ENCODE assay signal across 1 cellular context in the genomic region with DNA sequence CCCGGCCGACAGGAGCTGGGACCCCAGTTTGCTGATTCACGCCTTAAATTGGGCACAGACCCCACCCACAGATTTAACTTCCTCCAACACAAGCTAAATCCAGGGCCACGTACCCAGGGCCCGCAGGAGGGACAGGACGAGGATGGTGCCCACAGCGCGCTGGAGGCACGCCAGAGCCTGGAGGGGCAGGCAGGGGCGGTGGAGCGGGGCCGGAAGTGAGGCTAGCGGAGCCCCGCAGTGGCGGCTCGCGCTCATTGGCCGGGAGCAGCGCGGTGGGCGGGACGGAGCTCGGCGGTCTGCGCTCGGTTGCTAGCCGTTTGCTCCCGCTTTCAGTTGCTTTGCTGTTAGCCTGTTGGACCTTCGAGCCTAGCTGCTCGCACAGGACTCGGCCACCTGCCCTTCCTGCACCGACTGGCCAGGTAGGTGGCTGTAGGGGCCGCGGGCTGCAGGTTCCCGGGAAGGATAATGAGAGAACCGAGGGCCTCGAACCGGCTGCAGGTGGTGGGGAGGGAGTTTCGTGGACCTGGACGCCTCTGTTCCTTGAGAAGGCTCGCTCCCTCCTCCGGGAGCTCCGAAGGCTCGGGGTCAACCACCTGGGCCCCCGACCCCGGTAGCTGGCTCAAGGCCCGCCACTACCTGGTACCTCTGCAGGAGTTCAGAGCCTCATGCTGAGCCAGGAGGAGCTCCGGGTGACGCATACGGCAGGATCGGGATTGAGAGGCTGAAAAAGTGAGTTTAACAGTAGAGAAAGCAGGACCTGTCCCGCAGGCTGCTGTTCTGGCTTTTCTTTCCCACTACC.
TF ChIP-seq lines count a peak whose summit lies in the region.

A gene (plus strand): TSS at position 332 of the 799 bp plus-strand sequence. CDS start 8,212 bp downstream, outside the sequence.

TF ChIP-seq in HepG2, 621 proteins besides CTCF, POLR2A, EP300 and RAD21 (continued from another document and continues in another):
- no peak; the same call in 1 of the 2 replicates for TF ChIP-seq JUNB (CRISPR knock-in tag; IDR thresholded peaks at IDR 0.05; ENCODE audit: borderline replicate concordance)
- peak; percentile 82 for TF ChIP-seq KAT8 (CRISPR knock-in tag; IDR thresholded peaks at IDR 0.05)
- 0 out of 2 replicates have a peak, but pooled peaks have one; percentile 20 for TF ChIP-seq ZNF616 (CRISPR knock-in tag; IDR thresholded peaks at IDR 0.05; ENCODE audit: low read depth)
- no peak for TF ChIP-seq SATB2 (CRISPR knock-in tag; IDR thresholded peaks at IDR 0.05)
- TF ChIP-seq U2AF1 (optimal IDR thresholded peaks at IDR 0.05; ENCODE audit: low read depth, low read length), result peak; percentile 60
- TF ChIP-seq, protein P1, sequence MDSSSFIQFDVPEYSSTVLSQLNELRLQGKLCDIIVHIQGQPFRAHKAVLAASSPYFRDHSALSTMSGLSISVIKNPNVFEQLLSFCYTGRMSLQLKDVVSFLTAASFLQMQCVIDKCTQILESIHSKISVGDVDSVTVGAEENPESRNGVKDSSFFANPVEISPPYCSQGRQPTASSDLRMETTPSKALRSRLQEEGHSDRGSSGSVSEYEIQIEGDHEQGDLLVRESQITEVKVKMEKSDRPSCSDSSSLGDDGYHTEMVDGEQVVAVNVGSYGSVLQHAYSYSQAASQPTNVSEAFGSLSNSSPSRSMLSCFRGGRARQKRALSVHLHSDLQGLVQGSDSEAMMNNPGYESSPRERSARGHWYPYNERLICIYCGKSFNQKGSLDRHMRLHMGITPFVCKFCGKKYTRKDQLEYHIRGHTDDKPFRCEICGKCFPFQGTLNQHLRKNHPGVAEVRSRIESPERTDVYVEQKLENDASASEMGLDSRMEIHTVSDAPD (CRISPR knock-in tag; IDR thresholded peaks at IDR 0.05), result no peak
- peak; percentile 31; the same call in 1 of the 2 replicates for TF ChIP-seq ZNF44 (CRISPR knock-in tag; IDR thresholded peaks at IDR 0.05)
- TF ChIP-seq, protein P2, sequence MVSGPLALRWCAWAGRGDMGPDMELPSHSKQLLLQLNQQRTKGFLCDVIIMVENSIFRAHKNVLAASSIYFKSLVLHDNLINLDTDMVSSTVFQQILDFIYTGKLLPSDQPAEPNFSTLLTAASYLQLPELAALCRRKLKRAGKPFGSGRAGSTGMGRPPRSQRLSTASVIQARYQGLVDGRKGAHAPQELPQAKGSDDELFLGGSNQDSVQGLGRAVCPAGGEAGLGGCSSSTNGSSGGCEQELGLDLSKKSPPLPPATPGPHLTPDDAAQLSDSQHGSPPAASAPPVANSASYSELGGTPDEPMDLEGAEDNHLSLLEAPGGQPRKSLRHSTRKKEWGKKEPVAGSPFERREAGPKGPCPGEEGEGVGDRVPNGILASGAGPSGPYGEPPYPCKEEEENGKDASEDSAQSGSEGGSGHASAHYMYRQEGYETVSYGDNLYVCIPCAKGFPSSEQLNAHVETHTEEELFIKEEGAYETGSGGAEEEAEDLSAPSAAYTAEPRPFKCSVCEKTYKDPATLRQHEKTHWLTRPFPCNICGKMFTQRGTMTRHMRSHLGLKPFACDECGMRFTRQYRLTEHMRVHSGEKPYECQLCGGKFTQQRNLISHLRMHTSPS (CRISPR knock-in tag; IDR thresholded peaks at IDR 0.05; ENCODE audit: low read depth), result peak; percentile 76
- peak; percentile 8; the same call in 1 of the 2 replicates for TF ChIP-seq FOXO1 (CRISPR knock-in tag; IDR thresholded peaks at IDR 0.05)
- no peak for TF ChIP-seq IKZF4 (CRISPR knock-in tag; IDR thresholded peaks at IDR 0.05; ENCODE audit: borderline replicate concordance, low read depth, not compliant biosample characterization)
- no peak for TF ChIP-seq ZBTB38 (CRISPR knock-in tag; IDR thresholded peaks at IDR 0.05)
- TF ChIP-seq ATAD3A (CRISPR knock-in tag; IDR thresholded peaks at IDR 0.05), result no peak
- no peak for TF ChIP-seq TP53 (CRISPR knock-in tag; conservative IDR thresholded peaks at IDR 0.05)
- peak; percentile 78 for TF ChIP-seq ZNF547 (CRISPR knock-in tag; IDR thresholded peaks at IDR 0.05)
- TF ChIP-seq, protein P3, sequence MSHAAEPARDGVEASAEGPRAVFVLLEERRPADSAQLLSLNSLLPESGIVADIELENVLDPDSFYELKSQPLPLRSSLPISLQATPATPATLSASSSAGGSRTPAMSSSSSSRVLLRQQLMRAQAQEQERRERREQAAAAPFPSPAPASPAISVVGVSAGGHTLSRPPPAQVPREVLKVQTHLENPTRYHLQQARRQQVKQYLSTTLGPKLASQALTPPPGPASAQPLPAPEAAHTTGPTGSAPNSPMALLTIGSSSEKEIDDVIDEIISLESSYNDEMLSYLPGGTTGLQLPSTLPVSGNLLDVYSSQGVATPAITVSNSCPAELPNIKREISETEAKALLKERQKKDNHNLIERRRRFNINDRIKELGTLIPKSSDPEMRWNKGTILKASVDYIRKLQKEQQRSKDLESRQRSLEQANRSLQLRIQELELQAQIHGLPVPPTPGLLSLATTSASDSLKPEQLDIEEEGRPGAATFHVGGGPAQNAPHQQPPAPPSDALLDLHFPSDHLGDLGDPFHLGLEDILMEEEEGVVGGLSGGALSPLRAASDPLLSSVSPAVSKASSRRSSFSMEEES (CRISPR knock-in tag; IDR thresholded peaks at IDR 0.05), result no peak
- TF ChIP-seq ZKSCAN8 (CRISPR knock-in tag; IDR thresholded peaks at IDR 0.05; ENCODE audit: borderline replicate concordance), result peak; percentile 25; the same call in 1 of the 2 replicates
- TF ChIP-seq ZNF337 (CRISPR knock-in tag; IDR thresholded peaks at IDR 0.05; ENCODE audit: borderline replicate concordance, low read depth), result no peak
- peak; percentile 69 for TF ChIP-seq ASH2L (IDR thresholded peaks at IDR 0.05; ENCODE audit: insufficient read length, low read depth, low read length)
- TF ChIP-seq FOXA1 (IDR thresholded peaks at IDR 0.05), result no peak
- TF ChIP-seq FOXA1 (CRISPR knock-in tag; IDR thresholded peaks at IDR 0.05), result no peak; the same call in 1 of the 2 replicates
- TF ChIP-seq DNMT1 (CRISPR knock-in tag; IDR thresholded peaks at IDR 0.05), result peak; percentile 63; the same call in 1 of the 2 replicates
- TF ChIP-seq XBP1 (CRISPR knock-in tag; IDR thresholded peaks at IDR 0.05), result peak; percentile 53; the same call in 1 of the 2 replicates
- peak; percentile 73; the same call in 1 of the 2 replicates for TF ChIP-seq ZNF713 (CRISPR knock-in tag; IDR thresholded peaks at IDR 0.05)
- TF ChIP-seq, protein P4, sequence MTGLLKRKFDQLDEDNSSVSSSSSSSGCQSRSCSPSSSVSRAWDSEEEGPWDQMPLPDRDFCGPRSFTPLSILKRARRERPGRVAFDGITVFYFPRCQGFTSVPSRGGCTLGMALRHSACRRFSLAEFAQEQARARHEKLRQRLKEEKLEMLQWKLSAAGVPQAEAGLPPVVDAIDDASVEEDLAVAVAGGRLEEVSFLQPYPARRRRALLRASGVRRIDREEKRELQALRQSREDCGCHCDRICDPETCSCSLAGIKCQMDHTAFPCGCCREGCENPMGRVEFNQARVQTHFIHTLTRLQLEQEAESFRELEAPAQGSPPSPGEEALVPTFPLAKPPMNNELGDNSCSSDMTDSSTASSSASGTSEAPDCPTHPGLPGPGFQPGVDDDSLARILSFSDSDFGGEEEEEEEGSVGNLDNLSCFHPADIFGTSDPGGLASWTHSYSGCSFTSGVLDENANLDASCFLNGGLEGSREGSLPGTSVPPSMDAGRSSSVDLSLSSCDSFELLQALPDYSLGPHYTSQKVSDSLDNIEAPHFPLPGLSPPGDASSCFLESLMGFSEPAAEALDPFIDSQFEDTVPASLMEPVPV (CRISPR knock-in tag; IDR thresholded peaks at IDR 0.05), result peak; percentile 62; the same call in 1 of the 2 replicates
- TF ChIP-seq, protein P5, sequence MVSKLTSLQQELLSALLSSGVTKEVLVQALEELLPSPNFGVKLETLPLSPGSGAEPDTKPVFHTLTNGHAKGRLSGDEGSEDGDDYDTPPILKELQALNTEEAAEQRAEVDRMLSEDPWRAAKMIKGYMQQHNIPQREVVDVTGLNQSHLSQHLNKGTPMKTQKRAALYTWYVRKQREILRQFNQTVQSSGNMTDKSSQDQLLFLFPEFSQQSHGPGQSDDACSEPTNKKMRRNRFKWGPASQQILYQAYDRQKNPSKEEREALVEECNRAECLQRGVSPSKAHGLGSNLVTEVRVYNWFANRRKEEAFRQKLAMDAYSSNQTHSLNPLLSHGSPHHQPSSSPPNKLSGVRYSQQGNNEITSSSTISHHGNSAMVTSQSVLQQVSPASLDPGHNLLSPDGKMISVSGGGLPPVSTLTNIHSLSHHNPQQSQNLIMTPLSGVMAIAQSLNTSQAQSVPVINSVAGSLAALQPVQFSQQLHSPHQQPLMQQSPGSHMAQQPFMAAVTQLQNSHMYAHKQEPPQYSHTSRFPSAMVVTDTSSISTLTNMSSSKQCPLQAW (CRISPR knock-in tag; IDR thresholded peaks at IDR 0.05), result peak; percentile 67; the same call in 1 of the 2 replicates
- no peak for TF ChIP-seq GLI4 (CRISPR knock-in tag; IDR thresholded peaks at IDR 0.05; ENCODE audit: borderline replicate concordance)
- TF ChIP-seq ZNF382 (CRISPR knock-in tag; IDR thresholded peaks at IDR 0.05; ENCODE audit: borderline replicate concordance), result no peak
- no peak for TF ChIP-seq KLF15 (CRISPR knock-in tag; IDR thresholded peaks at IDR 0.05; ENCODE audit: borderline replicate concordance)
- peak; percentile 57; the same call in 1 of the 2 replicates for TF ChIP-seq ZNF263 (CRISPR knock-in tag; IDR thresholded peaks at IDR 0.05)
- TF ChIP-seq IKZF1 (IDR thresholded peaks at IDR 0.05), result no peak
- peak; percentile 49; the same call in 1 of the 2 replicates for TF ChIP-seq NR2C2 (CRISPR knock-in tag; IDR thresholded peaks at IDR 0.05; ENCODE audit: borderline replicate concordance)
- TF ChIP-seq, protein P6, sequence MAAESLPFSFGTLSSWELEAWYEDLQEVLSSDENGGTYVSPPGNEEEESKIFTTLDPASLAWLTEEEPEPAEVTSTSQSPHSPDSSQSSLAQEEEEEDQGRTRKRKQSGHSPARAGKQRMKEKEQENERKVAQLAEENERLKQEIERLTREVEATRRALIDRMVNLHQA (CRISPR knock-in tag; IDR thresholded peaks at IDR 0.05), result no peak
- TF ChIP-seq AGO2 (optimal IDR thresholded peaks at IDR 0.05; ENCODE audit: low read depth, low read length), result peak; percentile 47
- no peak for TF ChIP-seq SOX5 (CRISPR knock-in tag; IDR thresholded peaks at IDR 0.05; ENCODE audit: borderline replicate concordance)
- TF ChIP-seq, protein P7, sequence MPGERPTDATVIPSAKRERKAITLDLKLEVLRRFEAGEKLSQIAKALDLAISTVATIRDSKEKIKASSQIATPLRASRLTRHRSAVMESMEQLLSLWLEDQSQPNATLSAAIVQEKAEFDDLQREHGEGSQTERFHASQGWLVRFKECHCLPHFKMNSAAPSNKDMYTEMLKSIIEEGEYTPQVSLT (CRISPR knock-in tag; IDR thresholded peaks at IDR 0.05; ENCODE audit: borderline replicate concordance, low read depth), result no peak
- TF ChIP-seq SMAD9 (CRISPR knock-in tag; IDR thresholded peaks at IDR 0.05), result no peak
- TF ChIP-seq, protein P8, sequence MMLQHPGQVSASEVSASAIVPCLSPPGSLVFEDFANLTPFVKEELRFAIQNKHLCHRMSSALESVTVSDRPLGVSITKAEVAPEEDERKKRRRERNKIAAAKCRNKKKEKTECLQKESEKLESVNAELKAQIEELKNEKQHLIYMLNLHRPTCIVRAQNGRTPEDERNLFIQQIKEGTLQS (CRISPR knock-in tag; IDR thresholded peaks at IDR 0.05), result 0 out of 2 replicates have a peak, but pooled peaks have one; percentile 7
- peak; percentile 88 for TF ChIP-seq DR1 (CRISPR knock-in tag; IDR thresholded peaks at IDR 0.05)
- TF ChIP-seq ZBTB20 (CRISPR knock-in tag; IDR thresholded peaks at IDR 0.05; ENCODE audit: borderline replicate concordance, low read depth), result no peak
- TF ChIP-seq RORA (CRISPR knock-in tag; IDR thresholded peaks at IDR 0.05), result no peak
- 0 out of 2 replicates have a peak, but pooled peaks have one; percentile 46 for TF ChIP-seq ZNF850 (CRISPR knock-in tag; conservative IDR thresholded peaks at IDR 0.05)
- TF ChIP-seq REXO4 (CRISPR knock-in tag; IDR thresholded peaks at IDR 0.05; ENCODE audit: borderline replicate concordance), result no peak
- no peak for TF ChIP-seq CBX2 (IDR thresholded peaks at IDR 0.05; ENCODE audit: low read depth, low read length)
- TF ChIP-seq CBX2 (CRISPR knock-in tag; IDR thresholded peaks at IDR 0.05; ENCODE audit: low read depth), result no peak
- peak; percentile 95; the same call in 1 of the 2 replicates for TF ChIP-seq ZNF788 (CRISPR knock-in tag; IDR thresholded peaks at IDR 0.05; ENCODE audit: borderline replicate concordance)
- 0 out of 2 replicates have a peak, but pooled peaks have one; percentile 73 for TF ChIP-seq ZNF773 (CRISPR knock-in tag; IDR thresholded peaks at IDR 0.05; ENCODE audit: borderline replicate concordance)
- TF ChIP-seq ZNF460 (CRISPR knock-in tag; IDR thresholded peaks at IDR 0.05; ENCODE audit: borderline replicate concordance), result no peak
- 0 out of 2 replicates have a peak, but pooled peaks have one; percentile 51 for TF ChIP-seq ZNF564 (CRISPR knock-in tag; IDR thresholded peaks at IDR 0.05)
- no peak for TF ChIP-seq ZNF17 (CRISPR knock-in tag; IDR thresholded peaks at IDR 0.05)
- no peak for TF ChIP-seq ZNF670 (CRISPR knock-in tag; IDR thresholded peaks at IDR 0.05; ENCODE audit: borderline replicate concordance)
- no peak for TF ChIP-seq SUZ12 (IDR thresholded peaks at IDR 0.05; ENCODE audit: low read depth, low read length)
- TF ChIP-seq, protein P9, sequence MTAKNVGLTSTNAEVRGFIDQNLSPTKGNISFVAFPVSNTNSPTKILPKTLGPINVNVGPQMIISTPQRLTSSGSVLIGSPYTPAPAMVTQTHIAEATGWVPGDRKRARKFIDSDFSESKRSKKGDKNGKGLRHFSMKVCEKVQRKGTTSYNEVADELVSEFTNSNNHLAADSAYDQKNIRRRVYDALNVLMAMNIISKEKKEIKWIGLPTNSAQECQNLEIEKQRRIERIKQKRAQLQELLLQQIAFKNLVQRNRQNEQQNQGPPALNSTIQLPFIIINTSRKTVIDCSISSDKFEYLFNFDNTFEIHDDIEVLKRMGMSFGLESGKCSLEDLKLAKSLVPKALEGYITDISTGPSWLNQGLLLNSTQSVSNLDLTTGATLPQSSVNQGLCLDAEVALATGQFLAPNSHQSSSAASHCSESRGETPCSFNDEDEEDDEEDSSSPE (CRISPR knock-in tag; IDR thresholded peaks at IDR 0.05), result peak; percentile 79
- no peak; the same call in none of the 2 replicates for TF ChIP-seq HOXA5 (CRISPR knock-in tag; IDR thresholded peaks at IDR 0.05)
- TF ChIP-seq KLF12 (CRISPR knock-in tag; IDR thresholded peaks at IDR 0.05; ENCODE audit: borderline replicate concordance), result 0 out of 2 replicates have a peak, but pooled peaks have one; percentile 29
- no peak for TF ChIP-seq TEAD2 (CRISPR knock-in tag; IDR thresholded peaks at IDR 0.05)
- TF ChIP-seq, protein P10, sequence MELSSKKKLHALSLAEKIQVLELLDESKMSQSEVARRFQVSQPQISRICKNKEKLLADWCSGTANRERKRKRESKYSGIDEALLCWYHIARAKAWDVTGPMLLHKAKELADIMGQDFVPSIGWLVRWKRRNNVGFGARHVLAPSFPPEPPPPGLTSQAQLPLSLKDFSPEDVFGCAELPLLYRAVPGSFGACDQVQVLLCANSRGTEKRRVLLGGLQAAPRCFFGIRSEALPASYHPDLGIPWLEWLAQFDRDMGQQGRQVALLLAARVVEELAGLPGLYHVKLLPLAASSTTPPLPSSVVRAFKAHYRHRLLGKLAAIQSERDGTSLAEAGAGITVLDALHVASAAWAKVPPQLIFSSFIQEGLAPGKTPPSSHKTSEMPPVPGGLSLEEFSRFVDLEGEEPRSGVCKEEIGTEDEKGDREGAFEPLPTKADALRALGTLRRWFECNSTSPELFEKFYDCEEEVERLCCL (CRISPR knock-in tag; IDR thresholded peaks at IDR 0.05; ENCODE audit: borderline replicate concordance), result peak; percentile 50; the same call in 1 of the 2 replicates
- TF ChIP-seq NCOA5 (CRISPR knock-in tag; IDR thresholded peaks at IDR 0.05), result no peak
- TF ChIP-seq ZNF772 (CRISPR knock-in tag; IDR thresholded peaks at IDR 0.05), result peak; percentile 64
